In genomic region chr7:129777195-129777844, GRCh38 we compare ENCODE assay signal across 1 cellular context.
TF ChIP-seq lines count a peak whose summit lies in the region.

No MANE protein-coding gene starts in this region.

TF ChIP-seq in WTC11, 78 proteins besides CTCF, POLR2A, EP300 and RAD21:
- TF ChIP-seq ZNF425 (CRISPR knock-in tag; conservative IDR thresholded peaks at IDR 0.05): no peak
- no peak for TF ChIP-seq RELA (CRISPR knock-in tag; IDR thresholded peaks at IDR 0.05; ENCODE audit: borderline replicate concordance)
- peak; percentile 4; the same call in 1 of the 2 replicates for TF ChIP-seq ARID4B (CRISPR knock-in tag; IDR thresholded peaks at IDR 0.05; ENCODE audit: borderline replicate concordance)
- TF ChIP-seq MLX (CRISPR knock-in tag; IDR thresholded peaks at IDR 0.05): no peak
- TF ChIP-seq TP53 (CRISPR knock-in tag; IDR thresholded peaks at IDR 0.05): no peak
- no peak for TF ChIP-seq FOXK1 (CRISPR knock-in tag; IDR thresholded peaks at IDR 0.05)
- 0 out of 2 replicates have a peak, but pooled peaks have one; percentile 60 for TF ChIP-seq FOXP4 (CRISPR knock-in tag; IDR thresholded peaks at IDR 0.05)
- TF ChIP-seq HMGA2 (CRISPR knock-in tag; IDR thresholded peaks at IDR 0.05): no peak
- no peak for TF ChIP-seq ETV6 (CRISPR knock-in tag; IDR thresholded peaks at IDR 0.05)
- no peak for TF ChIP-seq SMAD3 (CRISPR knock-in tag; IDR thresholded peaks at IDR 0.05; ENCODE audit: borderline replicate concordance)
TF ChIP-seq in WTC11: peak in this region for 2.
